Comparison of ENCODE assay signal across 25 cellular contexts in the genomic region with DNA sequence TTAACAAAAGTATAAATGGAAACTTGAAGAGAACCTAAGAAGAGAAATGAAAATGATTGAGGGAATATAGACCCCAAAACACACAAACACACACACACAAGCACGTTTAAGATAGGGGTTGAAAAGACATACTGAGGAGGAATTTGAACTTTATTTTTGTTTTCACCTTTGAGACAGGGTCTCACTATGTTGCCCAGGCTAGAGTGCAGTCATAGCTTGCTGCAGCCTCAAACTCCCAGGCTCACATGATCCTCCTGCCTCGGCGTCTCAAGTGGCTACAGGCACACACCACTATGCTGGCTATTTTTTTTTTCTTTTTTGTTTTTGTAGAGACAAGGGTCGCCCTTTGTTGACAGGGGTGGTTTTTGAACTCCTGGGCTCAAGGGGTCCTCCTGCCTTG. TPM values are rescaled to one million over a fixed set of nuclear protein-coding genes. Genes with fewer than 3 reads are reported as not detected.
A peak's percentile ranks its signal among the peaks of the same experiment; 100 is the strongest.
DNase-seq lines count a peak whose midpoint lies in the region; ATAC-seq, FAIRE-seq and TF ChIP-seq lines count a peak whose summit lies in the region.
"Had no signal": no experiment of that assay in that cellular context is flagged by ENCODE, and none has a peak within 500 bp of the region (broad histone marks: within the 10 kb centered on the region; RNA-seq: fewer than 3 reads in every experiment).

No MANE protein-coding gene starts in this region.

- H3K36me3 ChIP-seq in mammary epithelial cell (ENCODE audit: insufficient read depth, low read length) (no peaks in the 10 kb centered on the region), HepG2 (replicated peaks in 1 of 2; ENCODE audit: control insufficient read depth in 1 of 2, insufficient read depth in 2 of 2, low read length in 2 of 2) (no peaks in the 10 kb centered on the region), right lobe of liver (no peaks in the 10 kb centered on the region), Panc1 (ENCODE audit: control insufficient read depth, insufficient read depth, low read length) (peaks cover 7% of the 10 kb centered on the region; the same call in 1 of the 2 replicates)
- H3K36me3 ChIP-seq: BE2C had no signal

- H3K4me1 Mint-ChIP-seq in MCF 10A (ENCODE audit: insufficient read depth, unreplicated experiment) = peaks cover 15% of the 10 kb centered on the region
- peaks cover 27% of the 10 kb centered on the region for H3K4me1 Mint-ChIP-seq in neural crest cell
- peaks cover 9% of the 10 kb centered on the region for H3K4me1 Mint-ChIP-seq in endothelial cell (ENCODE audit: unreplicated experiment)

- H3K36me3 Mint-ChIP-seq in MCF 10A (ENCODE audit: insufficient read depth, unreplicated experiment) (peaks cover 7% of the 10 kb centered on the region), neural crest cell (ENCODE audit: low read depth) (no peaks in the 10 kb centered on the region), endothelial cell (ENCODE audit: low read depth, unreplicated experiment) (no peaks in the 10 kb centered on the region)

- H3K4me1 ChIP-seq in mammary epithelial cell (ENCODE audit: insufficient read depth, low read length) = peaks cover 9% of the 10 kb centered on the region
- H3K4me1 ChIP-seq in HepG2 (ENCODE audit: insufficient read depth, low read length) = peaks cover 37% of the 10 kb centered on the region
- H3K4me1 ChIP-seq in right lobe of liver = peaks cover 0 to 12% (median 0%) of the 10 kb centered on the region in 4 donors
- H3K4me1 ChIP-seq in Panc1 (ENCODE audit: control insufficient read depth, insufficient read depth, low read length) = peaks cover 9% of the 10 kb centered on the region; the same call in 1 of the 2 replicates

- H3K9me3 Mint-ChIP-seq in MCF 10A (ENCODE audit: unreplicated experiment) (no peaks in the 10 kb centered on the region), neural crest cell (no peaks in the 10 kb centered on the region), endothelial cell (ENCODE audit: unreplicated experiment) (no peaks in the 10 kb centered on the region)
- H3K9me3 Mint-ChIP-seq: CD14-positive monocyte; CD4-positive, alpha-beta T cell had no signal

- H3K4me3 Mint-ChIP-seq in MCF 10A (ENCODE audit: unreplicated experiment) = no peak overlapping the region
- peak overlapping the region; percentile 44 for H3K4me3 Mint-ChIP-seq in neural crest cell
- H3K4me3 Mint-ChIP-seq in endothelial cell (ENCODE audit: unreplicated experiment) = no peak overlapping the region
- H3K4me3 Mint-ChIP-seq: CD14-positive monocyte; CD4-positive, alpha-beta T cell had no signal

- H3K4me3 ChIP-seq in mammary epithelial cell (replicated peaks in 1 of 3; ENCODE audit: insufficient read depth in 1 of 3, low read depth in 2 of 3, low read length in 3 of 3) = no peak overlapping the region
- H3K4me3 ChIP-seq in HepG2 (replicated peaks in 1 of 3; ENCODE audit: insufficient read depth in 1 of 3, low read depth in 2 of 3, low read length in 3 of 3) = no peak overlapping the region
- H3K4me3 ChIP-seq in right lobe of liver = no peak overlapping the region
- no peak overlapping the region for H3K4me3 ChIP-seq in Panc1 (ENCODE audit: low read depth in 2 of 2, low read length in 2 of 2)
- H3K4me3 ChIP-seq: BLaER1 treated with 17β-estradiol and CSF1 and Interleukin-3, amounts not matched to agents 10 nM and 100 nM; HAP-1 had no signal

- ATAC-seq in HepG2 = no peak
- ATAC-seq in right lobe of liver = no peak
- no peak for ATAC-seq in Panc1

- no peak for TF ChIP-seq CTCF in MCF 10A (IDR thresholded peaks at IDR 0.05; ENCODE audit: unreplicated experiment)
- no peak for TF ChIP-seq CTCF in mammary epithelial cell (conservative IDR thresholded peaks at IDR 0.05 in 1 of 2, IDR thresholded peaks at IDR 0.05 in 1 of 2; ENCODE audit: extremely low read depth in 1 of 2, insufficient read depth in 1 of 2, low read depth in 1 of 2, low read length in 2 of 2)
- no peak for TF ChIP-seq CTCF in HepG2 (CRISPR knock-in tag; IDR thresholded peaks at IDR 0.05)
- TF ChIP-seq CTCF in right lobe of liver (IDR thresholded peaks at IDR 0.05) = no peak
- no peak for TF ChIP-seq CTCF in Panc1 (IDR thresholded peaks at IDR 0.05)
- no peak for TF ChIP-seq CTCF in neural crest cell (conservative IDR thresholded peaks at IDR 0.05)
- no peak for TF ChIP-seq CTCF in endothelial cell (IDR thresholded peaks at IDR 0.05; ENCODE audit: unreplicated experiment)

- dilution Hi-C loops in mammary epithelial cell (cut with HindIII; ENCODE audit: low sequenced_read_pairs) = no loop called here

- H3K27me3 ChIP-seq in mammary epithelial cell (ENCODE audit: insufficient read depth, low read length) (no peaks in the 10 kb centered on the region), HepG2 (ENCODE audit: control insufficient read depth in 1 of 2, insufficient read depth in 2 of 2, low read length in 2 of 2) (no peaks in the 10 kb centered on the region), right lobe of liver (no peaks in the 10 kb centered on the region), Panc1 (ENCODE audit: control insufficient read depth, insufficient read depth, low read length) (no peaks in the 10 kb centered on the region)
- H3K27me3 ChIP-seq: BE2C; BLaER1 treated with 17β-estradiol and CSF1 and Interleukin-3, amounts not matched to agents 10 nM and 100 nM had no signal

- POLR2A ChIA-PET in MCF 10A (lab: Yijun Ruan, JAX) = interaction anchor here (8.4 kb wide), 1 partner anchor 10 kb away, joined by 64 read pairs; no protein-coding TSS in a partner anchor
- POLR2A ChIA-PET in HepG2 (lab: Yijun Ruan, JAX) = no interaction called here
- POLR2A ChIA-PET in Panc1 (lab: Charles Lee) = no interaction called here

- H3K4me2 ChIP-seq in mammary epithelial cell (ENCODE audit: insufficient read depth, low read depth, low read length) (no peak overlapping the region), HepG2 (ENCODE audit: low read depth, low read length) (no peak overlapping the region; the same call in 1 of the 2 replicates)
- H3K4me2 ChIP-seq: BLaER1 treated with 17β-estradiol and CSF1 and Interleukin-3, amounts not matched to agents 10 nM and 100 nM had no signal

- TF ChIP-seq POLR2A in HepG2 (IDR thresholded peaks at IDR 0.05; ENCODE audit: insufficient read depth in 1 of 2, low read depth in 2 of 2, low read length in 2 of 2) (no peak), right lobe of liver (IDR thresholded peaks at IDR 0.05) (no peak)

- DNase-seq in MCF 10A (ENCODE audit: unreplicated experiment) = no peak
- no peak for DNase-seq in mammary epithelial cell
- no peak for DNase-seq in HepG2 (ENCODE audit: low spot score)
- no peak for DNase-seq in right lobe of liver
- no peak for DNase-seq in Panc1 (ENCODE audit: low read depth, low spot score)
- no peak for DNase-seq in neural crest cell (ENCODE audit: low read depth, low spot score)
- DNase-seq in NCI-H1092 (lab: John Stamatoyannopoulos, UW) = no peak
- DNase-seq in endothelial cell (ENCODE audit: low spot score) = no peak
- DNase-seq: ACHN; AML-193; BE2C; Calu3; CD4-positive, alpha-beta T cell; COR-L47; DMS53; DND-41; GOT3 had no signal

- H3K9ac ChIP-seq in mammary epithelial cell (ENCODE audit: insufficient read depth, low read length) (no peak overlapping the region), HepG2 (ENCODE audit: insufficient read depth, low read depth, low read length) (no peak overlapping the region)
- H3K9ac ChIP-seq: BLaER1 treated with 17β-estradiol and CSF1 and Interleukin-3, amounts not matched to agents 10 nM and 100 nM had no signal

- CTCF ChIA-PET in MCF 10A (lab: Yijun Ruan, JAX) = interaction anchor here (0.6 to 1.0 kb wide), 4 partner anchors 49 to 366 kb away, joined by 3 to 5 read pairs (median 4); no protein-coding TSS in a partner anchor
- CTCF ChIA-PET in mammary epithelial cell (lab: Charles Lee; ENCODE audit: low non-redundant PET) = no interaction called here
- CTCF ChIA-PET in HepG2 (lab: Yijun Ruan, JAX; ENCODE audit: low intra/inter-chr PET ratio, low total read pairs) = no interaction called here
- CTCF ChIA-PET in Panc1 (lab: Charles Lee) = interaction anchor here (0.6 kb wide), 1 partner anchor 84 kb away, joined by 4 read pairs; no protein-coding TSS in a partner anchor

- H3K79me2 ChIP-seq in mammary epithelial cell (ENCODE audit: insufficient read depth, low read length) = peaks cover 37% of the 10 kb centered on the region
- H3K79me2 ChIP-seq in HepG2 (ENCODE audit: insufficient read depth, low read length) = peaks cover 20% of the 10 kb centered on the region

- H3K27me3 Mint-ChIP-seq in MCF 10A (ENCODE audit: insufficient read depth, unreplicated experiment) (no peaks in the 10 kb centered on the region), neural crest cell (ENCODE audit: low read depth) (no peaks in the 10 kb centered on the region), endothelial cell (ENCODE audit: unreplicated experiment) (peaks cover 1% of the 10 kb centered on the region)

- intact Hi-C loops in MCF 10A (cut with micrococcal nuclease) (no loop called here), mammary epithelial cell (cut with micrococcal nuclease) (no loop called here), HepG2 (cut with micrococcal nuclease; ENCODE audit: unreplicated experiment) (no loop called here), right lobe of liver (cut with DNase I) (no loop called here), Panc1 (cut with micrococcal nuclease; ENCODE audit: unreplicated experiment) (no loop called here)

- TF ChIP-seq RAD21 in HepG2 (CRISPR knock-in tag; IDR thresholded peaks at IDR 0.05) = no peak

- no peak overlapping the region for H2AFZ ChIP-seq in mammary epithelial cell (ENCODE audit: low read depth, low read length)
- H2AFZ ChIP-seq in HepG2 (ENCODE audit: low read length) = no peak overlapping the region

- 67% methylated on average over 3 of the region's 4 CpGs for WGBS in mammary epithelial cell (ENCODE audit: low coverage, missing lambda C conversion rate)
- WGBS in HepG2 (ENCODE audit: low lambda C conversion rate) = 67% methylated on average over 4 of the region's 4 CpGs
- 66% methylated on average over 3 of the region's 4 CpGs for WGBS in right lobe of liver (ENCODE audit: insufficient coverage, low coverage, low lambda C conversion rate, missing lambda C conversion rate)

- H3K9me3 ChIP-seq in mammary epithelial cell (replicated peaks; ENCODE audit: insufficient read depth, low read length) = no peaks in the 10 kb centered on the region
- H3K9me3 ChIP-seq in HepG2 (ENCODE audit: low read length) = no peaks in the 10 kb centered on the region
- no peaks in the 10 kb centered on the region for H3K9me3 ChIP-seq in right lobe of liver
- H3K9me3 ChIP-seq in Panc1 (ENCODE audit: control insufficient read depth, insufficient read depth, low read depth, low read length) = no peaks in the 10 kb centered on the region
- H3K9me3 ChIP-seq: BE2C; BLaER1 treated with 17β-estradiol and CSF1 and Interleukin-3, amounts not matched to agents 10 nM and 100 nM; HAP-1 had no signal

- BruUV-seq in MCF 10A (replicated peaks; lab: Mats Ljungman, UMichigan) = no TSS peak
- BruUV-seq in mammary epithelial cell (replicated peaks; lab: Mats Ljungman, UMichigan) = no TSS peak
- BruUV-seq in HepG2 (replicated peaks; lab: Mats Ljungman, UMichigan) = TSS peak; percentile 9
- BruUV-seq in Panc1 (replicated peaks; lab: Mats Ljungman, UMichigan) = TSS peak; percentile 20

- in situ Hi-C loops in mammary epithelial cell (cut with MboI; ENCODE audit: low sequenced_read_pairs in 2 of 2) (no loop called here), HepG2 (cut with HindIII; ENCODE audit: extremely low pct_ligation_motif_present, low pct_unique_long_range_greater_than_20kb) (no loop called here), Panc1 (cut with HindIII; ENCODE audit: low pct_unique_long_range_greater_than_20kb, low sequenced_read_pairs) (no loop called here)

- no peak for FAIRE-seq in HepG2 (lab: Jason Lieb, UNC)
- FAIRE-seq: A204.1, G401.6, GM12892, H54 had no signal

- TF ChIP-seq EP300 in HepG2 (IDR thresholded peaks at IDR 0.05; ENCODE audit: low read depth in 2 of 2, low read length in 2 of 2) = no peak
- no peak for TF ChIP-seq EP300 in HepG2 (CRISPR knock-in tag; IDR thresholded peaks at IDR 0.05; ENCODE audit: borderline replicate concordance)

- no peak overlapping the region for H3K27ac ChIP-seq in mammary epithelial cell (ENCODE audit: insufficient read depth, low read depth, low read length)
- H3K27ac ChIP-seq in HepG2 (ENCODE audit: extremely low read length, insufficient read depth, low read length) = no peak overlapping the region
- H3K27ac ChIP-seq in right lobe of liver = no peak overlapping the region
- no peak overlapping the region for H3K27ac ChIP-seq in Panc1 (ENCODE audit: low read length)
- H3K27ac ChIP-seq: 22Rv1; BLaER1 treated with 17β-estradiol and CSF1 and Interleukin-3, amounts not matched to agents 10 nM and 100 nM had no signal

- H4K20me1 ChIP-seq in mammary epithelial cell (ENCODE audit: insufficient read depth, low read length) (no peaks in the 10 kb centered on the region), HepG2 (ENCODE audit: insufficient read depth, low read length) (no peaks in the 10 kb centered on the region)

- H3K27ac Mint-ChIP-seq in MCF 10A (ENCODE audit: low read depth, unreplicated experiment) = peak overlapping the region; percentile 12
- no peak overlapping the region for H3K27ac Mint-ChIP-seq in neural crest cell (ENCODE audit: unreplicated experiment)
- H3K27ac Mint-ChIP-seq in endothelial cell (ENCODE audit: unreplicated experiment) = no peak overlapping the region
- H3K27ac Mint-ChIP-seq: CD4-positive, alpha-beta T cell had no signal

RNA-seq across cellular contexts. Expression of gene BTRC, which starts 4.0 kb away (rescaled TPM):
- total RNA-seq in MCF 10A (2022) (19.4 and 25.2 TPM in 2 replicates), mammary epithelial cell (10 to 100 TPM; 12.3 to 20.3 TPM), HepG2 (2016; rRNA removed; fragmentation: Illumina TruSeq; extraction: Trizol) (14.4 and 26.0 TPM in 2 replicates), right lobe of liver (1 to 10 TPM; 4.8 to 8.4 (median 6.5) TPM), Panc1 (2021; ENCODE audit: unreplicated experiment) (22.1 TPM), neural crest cell (35.5 and 37.0 TPM in 2 replicates), endothelial cell (ENCODE audit: unreplicated experiment) (27.5 TPM)
- polyA plus RNA-seq in mammary epithelial cell (7.8 TPM), HepG2 (2011; rRNA removed) (10.7 and 12.0 TPM in 2 replicates)
- 12.5 TPM for polyA minus RNA-seq in mammary epithelial cell
- total RNA-seq in HepG2 (2016; cell fraction: cytosol; rRNA removed; fragmentation: Illumina TruSeq; extraction: Trizol; ENCODE audit: low read depth) = 2.2 and 2.6 TPM in 2 replicates
- total RNA-seq in HepG2 (2016; cell fraction: insoluble cytoplasmic fraction; rRNA removed; fragmentation: Illumina TruSeq; extraction: Trizol) = 14.5 and 25.7 TPM in 2 replicates
- total RNA-seq in HepG2 (2016; cell fraction: membrane; rRNA removed; fragmentation: Illumina TruSeq; extraction: Trizol) = 5.5 and 5.9 TPM in 2 replicates
- total RNA-seq in HepG2 (2016; cell fraction: nucleus; rRNA removed; fragmentation: Illumina TruSeq; extraction: Trizol) = 9.6 and 9.8 TPM in 2 replicates
- polyA plus RNA-seq in HepG2 (2011; cell fraction: cytosol; rRNA removed) = 6.9 and 11.2 TPM in 2 replicates
- 7.8 and 8.8 TPM in 2 replicates for polyA plus RNA-seq in HepG2 (2011; cell fraction: nucleus; rRNA removed)
- 9.1 and 10.5 TPM in 2 replicates for polyA plus RNA-seq in HepG2 (2012)
- 0.51 and 0.66 TPM in 2 replicates for polyA plus RNA-seq in HepG2 (2016; cell fraction: cytosol; fragmentation: Illumina TruSeq; extraction: Trizol; ENCODE audit: low read depth)
- polyA plus RNA-seq in HepG2 (2016; cell fraction: insoluble cytoplasmic fraction; fragmentation: Illumina TruSeq; extraction: Trizol; ENCODE audit: low read depth) = 18.0 and 20.8 TPM in 2 replicates
- 1.9 and 2.3 TPM in 2 replicates for polyA plus RNA-seq in HepG2 (2016; cell fraction: membrane; fragmentation: Illumina TruSeq; extraction: Trizol; ENCODE audit: low read depth)
- 8.8 and 9.8 TPM in 2 replicates for polyA plus RNA-seq in HepG2 (2016; cell fraction: nucleus; fragmentation: Illumina TruSeq; extraction: Trizol; ENCODE audit: insufficient read depth, low read depth)
- 19.3 and 21.9 TPM in 2 replicates for polyA minus RNA-seq in HepG2 (2011; rRNA and poly(A)+ RNA removed; ENCODE audit: low replicate concordance)
- polyA minus RNA-seq in HepG2 (2011; cell fraction: cytosol; rRNA and poly(A)+ RNA removed) = 12.1 and 16.2 TPM in 2 replicates
- 17.8 and 21.1 TPM in 2 replicates for polyA minus RNA-seq in HepG2 (2011; cell fraction: nucleus; rRNA and poly(A)+ RNA removed)
- polyA plus RNA-seq in Panc1 (2012; ENCODE audit: insufficient read length) = 8.0 TPM

Comparison
In these comparisons a context has a peak if more than half of its experiments do, and no peak if none do; other contexts are left out.
1. CTCF ChIA-PET loops: an anchor here in MCF 10A (0.6 to 1.0 kb wide) and Panc1 (0.6 kb wide); none called in mammary epithelial cell and HepG2.